ENCODE assay signal across 11 cellular contexts in genomic region chr1:152167835-152168534, GRCh38. TPM values are rescaled to one million over a fixed set of nuclear protein-coding genes. Genes with fewer than 3 reads are reported as not detected.
DNase-seq lines count a peak whose midpoint lies in the region; ATAC-seq and TF ChIP-seq lines count a peak whose summit lies in the region.
"Had no signal": no experiment of that assay in that cellular context is flagged by ENCODE, and none has a peak within 500 bp of the region (broad histone marks: within the 10 kb centered on the region; RNA-seq: fewer than 3 reads in every experiment).

No MANE protein-coding gene starts in this region.

- H3K36me3 ChIP-seq in BJ (ENCODE audit: control insufficient read depth, insufficient read depth, low read length), result no peaks in the 10 kb centered on the region
- no peaks in the 10 kb centered on the region for H3K36me3 ChIP-seq in left lung
- H3K36me3 ChIP-seq: SJSA1 had no signal

- in situ Hi-C loops in astrocyte of the spinal cord (cut with HindIII; ENCODE audit: low sequenced_read_pairs), result no loop called here

- H3K4me3 Mint-ChIP-seq in activated CD4-positive, alpha-beta memory T cell treated with anti-CD3 and anti-CD28 coated beads, Interleukin-2, amount 10 ng/mL, durations not matched to agents 7 days and 5 days, result no peak overlapping the region

- H3K27me3 ChIP-seq in BJ (ENCODE audit: control insufficient read depth, insufficient read depth, low read length) (peaks cover 3% of the 10 kb centered on the region; the same call in 1 of the 2 replicates), left lung (no peaks in the 10 kb centered on the region)
- H3K27me3 ChIP-seq: SJSA1 had no signal

- H3K27ac Mint-ChIP-seq in activated CD4-positive, alpha-beta memory T cell treated with anti-CD3 and anti-CD28 coated beads, Interleukin-2, amount 10 ng/mL, durations not matched to agents 7 days and 5 days, result no peak overlapping the region

- no peaks in the 10 kb centered on the region for H3K9me3 ChIP-seq in left lung
- H3K9me3 ChIP-seq: SJSA1 had no signal

- no peak for TF ChIP-seq CTCF in BJ (IDR thresholded peaks at IDR 0.05; ENCODE audit: insufficient read depth, low read depth, low read length)
- TF ChIP-seq CTCF in astrocyte of the spinal cord (IDR thresholded peaks at IDR 0.05; ENCODE audit: low read depth, low read length), result no peak
- TF ChIP-seq CTCF in left lung (IDR thresholded peaks at IDR 0.05), result no peak

- peaks cover 8% of the 10 kb centered on the region for H3K4me1 Mint-ChIP-seq in activated CD4-positive, alpha-beta memory T cell treated with anti-CD3 and anti-CD28 coated beads, Interleukin-2, amount 10 ng/mL, durations not matched to agents 7 days and 5 days

- peaks cover 0 to 38% of the 10 kb centered on the region in 2 donors for H3K4me1 ChIP-seq in left lung
- H3K4me1 ChIP-seq: SJSA1 had no signal

- DNase-seq in BJ (ENCODE audit: low read depth), result peak; percentile 87
- peak; percentile 22 for DNase-seq in Jurkat, Clone E6-1 (ENCODE audit: low read depth, low spot score)
- peak; percentile 76 for DNase-seq in astrocyte of the spinal cord (ENCODE audit: low read depth, low spot score)
- no peak for DNase-seq in left lung
- DNase-seq in activated CD4-positive, alpha-beta memory T cell treated with anti-CD3 and anti-CD28 coated beads, Interleukin-2, amount 10 ng/mL, durations not matched to agents 7 days and 5 days, result no peak
- DNase-seq in activated T-cell treated with anti-CD3 and anti-CD28 coated beads for 4 hours, result no peak
- DNase-seq in 8988T, result no peak
- DNase-seq: NCI-H1436 treated with DMSO at 0.1 percent for 48 hours; stimulated activated naive CD4-positive, alpha-beta T cell treated with Interleukin-2 at 50 U/mL for 16 hours had no signal

- H3K36me3 Mint-ChIP-seq in activated CD4-positive, alpha-beta memory T cell treated with anti-CD3 and anti-CD28 coated beads, Interleukin-2, amount 10 ng/mL, durations not matched to agents 7 days and 5 days (ENCODE audit: low read depth), result no peaks in the 10 kb centered on the region

- POLR2A ChIA-PET in BJ (lab: Charles Lee), result interaction anchor here (0.6 to 0.7 kb wide), 2 partner anchors 8 to 19 kb away, joined by 3 to 6 read pairs; no protein-coding TSS in a partner anchor
- POLR2A ChIA-PET in activated CD4-positive, alpha-beta memory T cell treated with anti-CD3 and anti-CD28 coated beads, Interleukin-2, amount 10 ng/mL, durations not matched to agents 7 days and 5 days (lab: Charles Lee), result no interaction called here

- ATAC-seq in left lung (peak; percentile 82), GM21619 (IDR thresholded peaks at IDR 0.05; ENCODE audit: unreplicated experiment) (no peak)

- intact Hi-C loops in left lung (cut with DNase I), result no loop called here

- H3K27ac ChIP-seq in left lung, result peak overlapping the region in 1 of 2 donors; percentile 39
- H3K27ac ChIP-seq: SJSA1 had no signal

- H3K9me3 Mint-ChIP-seq in activated CD4-positive, alpha-beta memory T cell treated with anti-CD3 and anti-CD28 coated beads, Interleukin-2, amount 10 ng/mL, durations not matched to agents 7 days and 5 days, result no peaks in the 10 kb centered on the region

- CTCF ChIA-PET in BJ (lab: Yijun Ruan, JAX), result interaction anchor here (1.3 to 17.0 kb wide), 2 partner anchors 16 to 27 kb away, joined by 5 to 168 read pairs; no protein-coding TSS in a partner anchor
- CTCF ChIA-PET in activated CD4-positive, alpha-beta memory T cell treated with anti-CD3 and anti-CD28 coated beads, Interleukin-2, amount 10 ng/mL, durations not matched to agents 7 days and 5 days (lab: Charles Lee), result interaction anchor here (1.5 kb wide), 1 partner anchor 19 kb away, joined by 4 read pairs; no protein-coding TSS in a partner anchor

- H3K4me3 ChIP-seq in BJ (ENCODE audit: low read depth, low read length) (no peak overlapping the region), astrocyte of the spinal cord (ENCODE audit: low read depth, low read length) (no peak overlapping the region), left lung (no peak overlapping the region)
- no peak overlapping the region for H3K4me3 ChIP-seq in Jurkat, Clone E6-1 (ENCODE audit: low read length)
- H3K4me3 ChIP-seq: SJSA1 had no signal

- H3K27me3 Mint-ChIP-seq in activated CD4-positive, alpha-beta memory T cell treated with anti-CD3 and anti-CD28 coated beads, Interleukin-2, amount 10 ng/mL, durations not matched to agents 7 days and 5 days, result peaks cover 11% of the 10 kb centered on the region

RNA-seq across cellular contexts. Expression of gene RPTN, which starts 9.0 kb away (rescaled TPM):
- polyA plus RNA-seq in BJ (2011; rRNA removed), result not detected in 2 replicates
- not detected in 2 replicates for polyA minus RNA-seq in BJ (2011; rRNA and poly(A)+ RNA removed)
- polyA plus RNA-seq in Jurkat, Clone E6-1 (2012; ENCODE audit: insufficient read depth, insufficient read length), result not detected
- not detected for total RNA-seq in left lung
- total RNA-seq in activated CD4-positive, alpha-beta memory T cell treated with anti-CD3 and anti-CD28 coated beads, Interleukin-2, amount 10 ng/mL, durations not matched to agents 7 days and 5 days, result not detected
- total RNA-seq: SJSA1 had no signal

RNA-seq across cellular contexts. Expression of gene TCHH, which starts 52.7 kb away (rescaled TPM):
- polyA plus RNA-seq in BJ (2011; rRNA removed), result not detected in 2 replicates
- polyA minus RNA-seq in BJ (2011; rRNA and poly(A)+ RNA removed), result not detected in 2 replicates
- not detected for polyA plus RNA-seq in Jurkat, Clone E6-1 (2012; ENCODE audit: insufficient read depth, insufficient read length)
- total RNA-seq in left lung, result under 1 TPM; 0.03 to 0.16 TPM
- under 1 TPM; 0.05 TPM for total RNA-seq in activated CD4-positive, alpha-beta memory T cell treated with anti-CD3 and anti-CD28 coated beads, Interleukin-2, amount 10 ng/mL, durations not matched to agents 7 days and 5 days

RNA-seq across cellular contexts. Expression of gene HRNR, which starts 56.0 kb away (rescaled TPM):
- polyA plus RNA-seq in BJ (2011; rRNA removed), result not detected in 2 replicates
- under 0.01 TPM in 1 of 2 replicates, not detected in the other for polyA minus RNA-seq in BJ (2011; rRNA and poly(A)+ RNA removed)
- polyA plus RNA-seq in Jurkat, Clone E6-1 (2012; ENCODE audit: insufficient read depth, insufficient read length), result not detected
- not detected for total RNA-seq in left lung
- total RNA-seq in activated CD4-positive, alpha-beta memory T cell treated with anti-CD3 and anti-CD28 coated beads, Interleukin-2, amount 10 ng/mL, durations not matched to agents 7 days and 5 days, result not detected

Comparison
In these comparisons a context has a peak if more than half of its experiments do, and no peak if none do; other contexts are left out.
1. DNase-seq: peak in BJ (single experiment), Jurkat, Clone E6-1 (single experiment) and astrocyte of the spinal cord (single experiment); none in left lung (0 of 2), activated CD4-positive, alpha-beta memory T cell treated with anti-CD3 and anti-CD28 coated beads, Interleukin-2, amount 10 ng/mL, durations not matched to agents 7 days and 5 days (single experiment), activated T-cell treated with anti-CD3 and anti-CD28 coated beads for 4 hours (single experiment) and 8988T (single experiment).